ENCODE assay signal across 24 cellular contexts in the genomic region with DNA sequence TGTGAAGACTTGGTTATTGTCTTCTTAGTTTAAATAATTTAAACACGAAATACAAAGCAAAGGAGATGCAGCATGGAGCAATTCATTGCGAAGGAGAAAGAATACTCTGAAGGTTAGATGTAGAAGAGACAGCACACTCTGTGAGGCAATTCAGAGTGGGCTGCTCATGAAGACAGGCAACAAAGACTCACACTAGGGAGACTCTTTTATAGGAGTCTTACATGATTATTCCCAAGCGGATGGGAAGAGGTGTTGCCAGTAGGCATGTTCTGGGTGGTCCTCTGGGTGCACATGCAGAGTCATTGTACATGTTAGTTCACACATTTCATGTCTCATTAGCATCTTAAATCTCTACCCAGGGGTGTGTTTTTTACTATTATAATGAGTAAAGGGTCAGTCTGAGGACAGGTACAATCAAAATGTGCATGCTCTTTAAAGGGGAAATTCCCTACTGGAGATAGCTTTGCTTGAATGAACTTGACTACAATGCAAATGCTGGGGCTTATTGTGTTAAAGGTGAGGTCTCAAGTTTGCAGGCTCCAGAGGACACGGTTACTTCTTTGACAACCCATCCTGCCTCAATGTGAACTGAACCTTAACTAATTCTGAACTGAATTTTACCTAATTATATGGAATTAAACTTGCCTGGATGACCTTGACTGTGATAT.
DNase-seq lines count a peak whose midpoint lies in the region; ATAC-seq, FAIRE-seq and TF ChIP-seq lines count a peak whose summit lies in the region.
"Had no signal": no experiment of that assay in that cellular context is flagged by ENCODE, and none has a peak within 500 bp of the region (broad histone marks: within the 10 kb centered on the region; RNA-seq: fewer than 3 reads in every experiment).

No MANE protein-coding gene starts in this region.

- no peak overlapping the region for H3K56ac ChIP-seq in H1 (replicated peaks; ENCODE audit: insufficient read length, low read depth, low read length)

- no peaks in the 10 kb centered on the region for H3K79me1 ChIP-seq in H1 (ENCODE audit: low read depth, low read length)

- DNase-seq in DMS53 (lab: John Stamatoyannopoulos, UW) (peak; percentile 17), DMS53 treated with DMSO at 0.1 percent for 48 hours (lab: John Stamatoyannopoulos, UW; ENCODE audit: unreplicated experiment) (no peak), H1 (ENCODE audit: low read depth in 1 of 2, low spot score in 2 of 2) (no peak), progenitor cell of endocrine pancreas (ENCODE audit: low spot score, unreplicated experiment) (no peak)
- no peak for DNase-seq in activated CD4-positive, CD25-positive, alpha-beta regulatory T cell treated with anti-CD3 and anti-CD28 coated beads, Interleukin-2, amount 50 U/mL, for 72 hours
- DNase-seq: Caco-2; CD4-positive, CD25-positive, alpha-beta regulatory T cell; CD8-positive, alpha-beta T cell; DMS153; DMS79 treated with DMSO at 0.1 percent for 48 hours; GF-D8; GOT3; H7; HCEC 1CT had no signal

- FAIRE-seq in H1 (lab: Jason Lieb, UNC), result peak; percentile 45
- FAIRE-seq: A204.1, GM12891, GM18507 had no signal

- H2AK5ac ChIP-seq in H1 (ENCODE audit: low read depth, low read length), result no peak overlapping the region

- no peak overlapping the region for H3K4me3 Mint-ChIP-seq in progenitor cell of endocrine pancreas (ENCODE audit: low read depth)
- H3K4me3 Mint-ChIP-seq: B cell; CD4-positive, CD25-positive, alpha-beta regulatory T cell; CD8-positive, alpha-beta T cell had no signal

- H3K14ac ChIP-seq in H1 (ENCODE audit: insufficient read length), result no peak overlapping the region

- H3K4me3 ChIP-seq in HUES48 (ENCODE audit: low read depth, low read length) (no peak overlapping the region), H1 (ENCODE audit: extremely low read depth in 1 of 4, insufficient read depth in 2 of 4, low read depth in 3 of 4, low read length in 4 of 4) (no peak overlapping the region)
- H3K4me3 ChIP-seq: BLaER1 had no signal

- ATAC-seq in GM21515 (IDR thresholded peaks at IDR 0.05; ENCODE audit: unreplicated experiment) (no peak), GM21528 (IDR thresholded peaks at IDR 0.05; ENCODE audit: low FRiP score, unreplicated experiment) (no peak)
- ATAC-seq: CD8-positive, alpha-beta T cell had no signal

- H3K9me3 Mint-ChIP-seq in progenitor cell of endocrine pancreas (ENCODE audit: low read depth), result no peaks in the 10 kb centered on the region

- WGBS in H1 (ENCODE audit: extremely low coverage in 1 of 2, insufficient coverage in 1 of 2, insufficient read length in 1 of 2, insufficient replicate concordance in 2 of 2, low coverage in 1 of 2, low lambda C conversion rate in 2 of 2, missing lambda C conversion rate in 1 of 2), 2 experiments, result 74% methylated on average over 4 of the region's 4 CpGs; no CpG with 5 or more reads in 1 of the 2 experiments

- H3K36me3 Mint-ChIP-seq in progenitor cell of endocrine pancreas (ENCODE audit: insufficient read depth), result no peaks in the 10 kb centered on the region
- H3K36me3 Mint-ChIP-seq: CD4-positive, CD25-positive, alpha-beta regulatory T cell; CD8-positive, alpha-beta T cell had no signal

- TF ChIP-seq RAD21 in H1 (IDR thresholded peaks at IDR 0.05 in 1 of 2, conservative IDR thresholded peaks at IDR 0.05 in 1 of 2; ENCODE audit: low read depth in 2 of 2, low read length in 2 of 2), result no peak

- peak overlapping the region; percentile 18 for H3K27ac ChIP-seq in HUES48 (ENCODE audit: low read depth, low read length)
- no peak overlapping the region for H3K27ac ChIP-seq in H1 (ENCODE audit: low read depth, low read length)
- H3K27ac ChIP-seq: 22Rv1, BLaER1, C4-2B had no signal

- H2BK120ac ChIP-seq in H1 (replicated peaks; ENCODE audit: low read depth, low read length), result no peak overlapping the region

- no peaks in the 10 kb centered on the region for H3K79me2 ChIP-seq in H1 (ENCODE audit: control insufficient read depth in 1 of 2, insufficient read depth in 2 of 2, low read length in 2 of 2)

- no peak overlapping the region for H4K8ac ChIP-seq in H1 (ENCODE audit: extremely low read depth, insufficient read depth, low read length)

- no peak for TF ChIP-seq EP300 in H1 (IDR thresholded peaks at IDR 0.05; ENCODE audit: borderline replicate concordance in 1 of 2, low read depth in 2 of 2, low read length in 2 of 2)

- no peak overlapping the region for H2BK15ac ChIP-seq in H1 (ENCODE audit: low read length)

- H3K9ac ChIP-seq in HUES48 (ENCODE audit: low read depth, low read length) (no peak overlapping the region), H1 (replicated peaks in 1 of 4; ENCODE audit: extremely low read depth in 1 of 4, low read depth in 3 of 4, low read length in 3 of 4) (no peak overlapping the region)
- H3K9ac ChIP-seq: BLaER1 had no signal

- no peaks in the 10 kb centered on the region for H3K4me1 Mint-ChIP-seq in progenitor cell of endocrine pancreas (ENCODE audit: low read depth)
- H3K4me1 Mint-ChIP-seq: B cell; CD4-positive, CD25-positive, alpha-beta regulatory T cell had no signal

- no peak overlapping the region for H3K4ac ChIP-seq in H1 (replicated peaks; ENCODE audit: insufficient read length, low read depth, low read length)

- peak overlapping the region; percentile 3 for H3K27ac Mint-ChIP-seq in progenitor cell of endocrine pancreas
- H3K27ac Mint-ChIP-seq: B cell; CD4-positive, CD25-positive, alpha-beta regulatory T cell; CD8-positive, alpha-beta T cell had no signal

- no peak overlapping the region for H2BK5ac ChIP-seq in H1 (ENCODE audit: low read depth, low read length)

- POLR2A ChIA-PET in H1 (lab: Charles Lee; ENCODE audit: partially characterized antibody), result no interaction called here

- H3K36me3 ChIP-seq in HUES48 (ENCODE audit: control insufficient read depth, insufficient read depth, low read length) (no peaks in the 10 kb centered on the region), H1 (ENCODE audit: control insufficient read depth in 2 of 4, insufficient read depth in 4 of 4, low read length in 3 of 4) (no peaks in the 10 kb centered on the region)
- H3K36me3 ChIP-seq: BLaER1 had no signal

- H4K5ac ChIP-seq in H1 (ENCODE audit: insufficient read length, low read depth, low read length), result no peak overlapping the region

- no peak overlapping the region for H3K23ac ChIP-seq in H1 (ENCODE audit: insufficient read length)

- H4K91ac ChIP-seq in H1 (replicated peaks; ENCODE audit: insufficient read length, low read length), result no peak overlapping the region

- peaks cover 19% of the 10 kb centered on the region for H3K4me1 ChIP-seq in HUES48 (ENCODE audit: control insufficient read depth, insufficient read depth, low read length)
- peaks cover 0 to 6% (median 0%) of the 10 kb centered on the region in 4 experiments; a peak in 2 of 7 replicates for H3K4me1 ChIP-seq in H1 (replicated peaks in 1 of 4; ENCODE audit: control insufficient read depth in 3 of 4, insufficient read depth in 4 of 4, low read length in 3 of 4)
- H3K4me1 ChIP-seq: BLaER1, Caco-2 had no signal

- H2BK12ac ChIP-seq in H1 (ENCODE audit: low read depth, low read length), result no peak overlapping the region

- CTCF ChIA-PET in H1 (lab: Charles Lee; ENCODE audit: partially characterized antibody), result interaction anchor here (1.2 to 1.3 kb wide), 2 partner anchors 11 to 18 kb away, joined by 3 to 4 read pairs; no protein-coding TSS in a partner anchor

- H3K9me3 ChIP-seq in HUES48 (ENCODE audit: control insufficient read depth, insufficient read depth, low read length) (no peaks in the 10 kb centered on the region), H1 (ENCODE audit: insufficient read depth in 2 of 2, low read depth in 1 of 2, low read length in 1 of 2) (no peaks in the 10 kb centered on the region)
- H3K9me3 ChIP-seq: BLaER1, Caco-2 had no signal

- H4K20me1 ChIP-seq in H1 (replicated peaks in 1 of 2; ENCODE audit: control insufficient read depth in 1 of 2, insufficient read depth in 2 of 2, low read length in 2 of 2), result no peaks in the 10 kb centered on the region
- H4K20me1 ChIP-seq: BLaER1 had no signal

- no peaks in the 10 kb centered on the region for H3K23me2 ChIP-seq in H1 (ENCODE audit: low read depth, low read length)

- TF ChIP-seq POLR2A in H1 (IDR thresholded peaks at IDR 0.05; ENCODE audit: control extremely low read depth in 1 of 2, low read depth in 2 of 2, low read length in 2 of 2), result no peak

- no peak overlapping the region for H3K4me2 ChIP-seq in H1 (ENCODE audit: insufficient read depth in 1 of 2, low read depth in 2 of 2, low read length in 2 of 2)
- H3K4me2 ChIP-seq: BLaER1 had no signal

- no peaks in the 10 kb centered on the region for H3K27me3 Mint-ChIP-seq in progenitor cell of endocrine pancreas
- H3K27me3 Mint-ChIP-seq: B cell; CD4-positive, CD25-positive, alpha-beta regulatory T cell had no signal

- no peak for TF ChIP-seq CTCF in H1 (IDR thresholded peaks at IDR 0.05; ENCODE audit: control extremely low read depth in 1 of 3, insufficient read depth in 1 of 3, low read depth in 1 of 3, low read length in 3 of 3)
- TF ChIP-seq CTCF in progenitor cell of endocrine pancreas (IDR thresholded peaks at IDR 0.05; ENCODE audit: unreplicated experiment), result no peak

- H3K18ac ChIP-seq in H1 (ENCODE audit: extremely low read depth, low read length), result no peak overlapping the region

- H3K27me3 ChIP-seq in HUES48 (ENCODE audit: control insufficient read depth, insufficient read depth, low read length), result no peaks in the 10 kb centered on the region
- no peaks in the 10 kb centered on the region for H3K27me3 ChIP-seq in H1 (replicated peaks in 1 of 4; ENCODE audit: control insufficient read depth in 3 of 4, extremely low read depth in 1 of 4, insufficient read depth in 3 of 4, low read length in 3 of 4)
- H3K27me3 ChIP-seq: BLaER1 had no signal

- no peak overlapping the region for H2AFZ ChIP-seq in H1 (ENCODE audit: low read length)

- H2BK20ac ChIP-seq in H1 (ENCODE audit: low read length), result no peak overlapping the region

TF ChIP-seq in H1, 55 proteins besides CTCF, POLR2A, EP300 and RAD21 (continues in another document):
- TF ChIP-seq CBX5 (IDR thresholded peaks at IDR 0.05; ENCODE audit: low read depth, low read length), result no peak
- TF ChIP-seq CEBPB (IDR thresholded peaks at IDR 0.05; ENCODE audit: low read depth, low read length), result no peak
- TF ChIP-seq, protein P1, sequence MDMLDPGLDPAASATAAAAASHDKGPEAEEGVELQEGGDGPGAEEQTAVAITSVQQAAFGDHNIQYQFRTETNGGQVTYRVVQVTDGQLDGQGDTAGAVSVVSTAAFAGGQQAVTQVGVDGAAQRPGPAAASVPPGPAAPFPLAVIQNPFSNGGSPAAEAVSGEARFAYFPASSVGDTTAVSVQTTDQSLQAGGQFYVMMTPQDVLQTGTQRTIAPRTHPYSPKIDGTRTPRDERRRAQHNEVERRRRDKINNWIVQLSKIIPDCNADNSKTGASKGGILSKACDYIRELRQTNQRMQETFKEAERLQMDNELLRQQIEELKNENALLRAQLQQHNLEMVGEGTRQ (IDR thresholded peaks at IDR 0.05; ENCODE audit: low read length), result no peak
- TF ChIP-seq SIRT6 (IDR thresholded peaks at IDR 0.05; ENCODE audit: low read length), result no peak
- TF ChIP-seq MAFK (IDR thresholded peaks at IDR 0.05; ENCODE audit: low read depth, low read length), result no peak
